Comparison of ENCODE assay signal across 1 cellular context in genomic region chr9:127905788-127906191, GRCh38.
TF ChIP-seq lines count a peak whose summit lies in the region.

No MANE protein-coding gene starts in this region.

TF ChIP-seq in GM23338, 12 proteins besides CTCF, POLR2A, EP300 and RAD21 (continued from another document):
- no peak for TF ChIP-seq REST (IDR thresholded peaks at IDR 0.05; ENCODE audit: unreplicated experiment)
- no peak for TF ChIP-seq EZH2 (IDR thresholded peaks at IDR 0.05; ENCODE audit: low read depth, unreplicated experiment)
- TF ChIP-seq, protein P1, sequence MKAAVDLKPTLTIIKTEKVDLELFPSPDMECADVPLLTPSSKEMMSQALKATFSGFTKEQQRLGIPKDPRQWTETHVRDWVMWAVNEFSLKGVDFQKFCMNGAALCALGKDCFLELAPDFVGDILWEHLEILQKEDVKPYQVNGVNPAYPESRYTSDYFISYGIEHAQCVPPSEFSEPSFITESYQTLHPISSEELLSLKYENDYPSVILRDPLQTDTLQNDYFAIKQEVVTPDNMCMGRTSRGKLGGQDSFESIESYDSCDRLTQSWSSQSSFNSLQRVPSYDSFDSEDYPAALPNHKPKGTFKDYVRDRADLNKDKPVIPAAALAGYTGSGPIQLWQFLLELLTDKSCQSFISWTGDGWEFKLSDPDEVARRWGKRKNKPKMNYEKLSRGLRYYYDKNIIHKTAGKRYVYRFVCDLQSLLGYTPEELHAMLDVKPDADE (IDR thresholded peaks at IDR 0.05): no peak
- TF ChIP-seq POLR2AphosphoS5 (IDR thresholded peaks at IDR 0.05; ENCODE audit: low read depth): no peak
- TF ChIP-seq ZNF114 (CRISPR knock-in tag; IDR thresholded peaks at IDR 0.05): no peak
- TF ChIP-seq EZH2phosphoT487 (IDR thresholded peaks at IDR 0.05; ENCODE audit: unreplicated experiment): no peak
- no peak for TF ChIP-seq CREB1 (CRISPR knock-in tag; IDR thresholded peaks at IDR 0.05; ENCODE audit: low read depth)
